In the genomic region with DNA sequence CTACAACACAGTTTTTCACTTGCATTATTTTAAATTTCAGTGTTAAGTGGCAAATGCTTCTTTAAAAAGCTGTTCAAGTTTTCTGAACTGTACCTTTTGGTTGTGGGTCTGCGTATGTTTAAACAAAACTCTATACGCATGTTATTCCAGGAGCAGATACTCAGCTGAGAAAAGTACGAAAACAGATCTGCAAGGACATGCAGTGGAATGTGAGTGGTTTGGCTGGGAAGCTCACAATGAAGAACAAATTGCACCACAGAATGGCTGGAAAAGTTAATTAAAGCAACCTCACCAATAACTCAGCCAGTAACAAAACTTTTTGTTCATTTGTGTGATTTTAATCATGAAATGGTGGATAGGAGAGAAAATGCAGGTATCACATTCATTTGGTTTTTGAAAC, we compare ENCODE assay signal across 28 cellular contexts. TPM values are rescaled to one million over a fixed set of nuclear protein-coding genes. Genes with fewer than 3 reads are reported as not detected.
DNase-seq lines count a peak whose midpoint lies in the region; ATAC-seq and TF ChIP-seq lines count a peak whose summit lies in the region.
"Had no signal": no experiment of that assay in that cellular context is flagged by ENCODE, and none has a peak within 500 bp of the region (broad histone marks: within the 10 kb centered on the region; RNA-seq: fewer than 3 reads in every experiment).

No MANE protein-coding gene starts in this region.

- H3K4me1 Mint-ChIP-seq in GM23338: peaks cover 88% of the 10 kb centered on the region
- H3K4me1 Mint-ChIP-seq in naive thymus-derived CD8-positive, alpha-beta T cell: no peaks in the 10 kb centered on the region
- H3K4me1 Mint-ChIP-seq: activated CD4-positive, alpha-beta T cell treated with anti-CD3 and anti-CD28 coated beads for 36 hours; stimulated activated naive CD8-positive, alpha-beta T cell treated with anti-CD3 and anti-CD28 coated beads, Interleukin-15, amount 100 ng/mL, for 72 hours; T-cell had no signal

- H3K9me3 Mint-ChIP-seq in GM23338: no peaks in the 10 kb centered on the region
- peaks cover 0 to 4% (median 0%) of the 10 kb centered on the region in 9 donors for H3K9me3 Mint-ChIP-seq in naive thymus-derived CD8-positive, alpha-beta T cell
- H3K9me3 Mint-ChIP-seq: activated T-cell treated with anti-CD3 and anti-CD28 coated beads, Interleukin-2, amount 50 U/mL, for 72 hours; neural crest cell; stimulated activated naive CD8-positive, alpha-beta T cell treated with anti-CD3 and anti-CD28 coated beads, Interleukin-15, amount 100 ng/mL, for 72 hours had no signal

- H3K9me2 ChIP-seq in GM23338 (ENCODE audit: insufficient read depth): no peaks in the 10 kb centered on the region

- no peak overlapping the region for H2AFZ ChIP-seq in GM23338

- WGBS in suprapubic skin: 28% methylated on average over 3 of the region's 3 CpGs
- 64% methylated on average over 3 of the region's 3 CpGs for WGBS in right lobe of liver (ENCODE audit: insufficient coverage, low coverage, low lambda C conversion rate, missing lambda C conversion rate)

- DNase-seq in GM23338 (ENCODE audit: low spot score): no peak
- DNase-seq in choroid plexus epithelial cell (ENCODE audit: low read depth): peak; percentile 35
- DNase-seq in left kidney (ENCODE audit: low read depth, low spot score): peak; percentile 39
- DNase-seq in suprapubic skin (ENCODE audit: low spot score in 2 of 2): no peak
- DNase-seq in NCI-H146 (lab: John Stamatoyannopoulos, UW): no peak
- DNase-seq in naive thymus-derived CD8-positive, alpha-beta T cell: no peak
- no peak for DNase-seq in NCI-H2227 (lab: John Stamatoyannopoulos, UW; ENCODE audit: unreplicated experiment)
- no peak for DNase-seq in right lobe of liver
- DNase-seq: ACHN; activated CD4-positive, alpha-beta T cell treated with anti-CD3 and anti-CD28 coated beads for 36 hours; activated naive CD4-positive, alpha-beta T cell treated with anti-CD3 and anti-CD28 coated beads, Interleukin-2, amount 50 U/mL, for 16 hours; activated T-cell treated with anti-CD3 and anti-CD28 coated beads, Interleukin-2, amount 50 U/mL, for 72 hours; glutamatergic neuron; Kasumi-1; left lung; NCI-H1930; NCI-H446; OCI-M1; psoas muscle; SHP77 treated with DMSO at 0.1 percent for 48 hours; stimulated activated CD4-positive, alpha-beta T cell treated with anti-CD3 and anti-CD28 coated beads, Interleukin-4, amount 100 ng/mL, for 4 hours; stimulated activated naive CD8-positive, alpha-beta T cell treated with anti-CD3 and anti-CD28 coated beads, Interleukin-15, amount 100 ng/mL, for 72 hours; T-cell had no signal

- H3K9me3 ChIP-seq in suprapubic skin (no peaks in the 10 kb centered on the region), right lobe of liver (no peaks in the 10 kb centered on the region)
- H3K9me3 ChIP-seq: ascending aorta, esophagus muscularis mucosa, left lung, psoas muscle, upper lobe of left lung had no signal

- TF ChIP-seq EP300 in suprapubic skin (IDR thresholded peaks at IDR 0.05): no peak

- H3K4me1 ChIP-seq in GM23338 (ENCODE audit: insufficient read depth): peaks cover 61% of the 10 kb centered on the region
- peaks cover 59% of the 10 kb centered on the region for H3K4me1 ChIP-seq in suprapubic skin
- H3K4me1 ChIP-seq in right lobe of liver: no peaks in the 10 kb centered on the region
- H3K4me1 ChIP-seq: ascending aorta, left lung, psoas muscle, upper lobe of left lung had no signal

- TF ChIP-seq POLR2A in suprapubic skin (IDR thresholded peaks at IDR 0.05) (no peak), right lobe of liver (IDR thresholded peaks at IDR 0.05) (no peak)

- H3K4me3 Mint-ChIP-seq in GM23338: no peak overlapping the region
- H3K4me3 Mint-ChIP-seq in naive thymus-derived CD8-positive, alpha-beta T cell: no peak overlapping the region
- H3K4me3 Mint-ChIP-seq: activated CD4-positive, alpha-beta T cell treated with anti-CD3 and anti-CD28 coated beads for 36 hours; activated T-cell treated with anti-CD3 and anti-CD28 coated beads, Interleukin-2, amount 50 U/mL, for 72 hours; neural crest cell; stimulated activated naive CD8-positive, alpha-beta T cell treated with anti-CD3 and anti-CD28 coated beads, Interleukin-15, amount 100 ng/mL, for 72 hours; T-cell had no signal

- peak overlapping the region; percentile 80; the same call in 1 of the 2 replicates for H3K27ac Mint-ChIP-seq in GM23338
- no peak overlapping the region for H3K27ac Mint-ChIP-seq in naive thymus-derived CD8-positive, alpha-beta T cell
- H3K27ac Mint-ChIP-seq: activated CD4-positive, alpha-beta T cell treated with anti-CD3 and anti-CD28 coated beads for 36 hours; activated T-cell treated with anti-CD3 and anti-CD28 coated beads, Interleukin-2, amount 50 U/mL, for 72 hours; stimulated activated naive CD8-positive, alpha-beta T cell treated with anti-CD3 and anti-CD28 coated beads, Interleukin-15, amount 100 ng/mL, for 72 hours; T-cell had no signal

- H4K20me1 ChIP-seq in GM23338 (replicated peaks; ENCODE audit: insufficient read depth): no peaks in the 10 kb centered on the region

- no peak for ATAC-seq in GM23338
- no peak for ATAC-seq in naive thymus-derived CD8-positive, alpha-beta T cell
- no peak for ATAC-seq in right lobe of liver
- ATAC-seq: activated CD4-positive, alpha-beta T cell treated with anti-CD3 and anti-CD28 coated beads for 36 hours; activated T-cell treated with anti-CD3 and anti-CD28 coated beads, Interleukin-2, amount 50 U/mL, for 72 hours; left lung; stimulated activated naive CD8-positive, alpha-beta T cell treated with anti-CD3 and anti-CD28 coated beads, Interleukin-15, amount 100 ng/mL, for 72 hours; T-cell had no signal

- H3K27ac ChIP-seq in GM23338 (ENCODE audit: low read depth) (no peak overlapping the region), suprapubic skin (peak overlapping the region; percentile 76), right lobe of liver (no peak overlapping the region)
- H3K27ac ChIP-seq: ascending aorta, C4-2B, esophagus muscularis mucosa, left lung, psoas muscle, upper lobe of left lung had no signal

- H3K27me3 ChIP-seq in GM23338 (ENCODE audit: insufficient read depth): no peaks in the 10 kb centered on the region
- no peaks in the 10 kb centered on the region for H3K27me3 ChIP-seq in suprapubic skin
- H3K27me3 ChIP-seq in right lobe of liver: no peaks in the 10 kb centered on the region
- H3K27me3 ChIP-seq: ascending aorta, esophagus muscularis mucosa, left lung, upper lobe of left lung had no signal

- H3K27me3 Mint-ChIP-seq in GM23338 (ENCODE audit: insufficient read depth, low read depth, poor library complexity): peaks cover 3% of the 10 kb centered on the region
- peaks cover 0 to 16% (median 5%) of the 10 kb centered on the region in 5 donors for H3K27me3 Mint-ChIP-seq in naive thymus-derived CD8-positive, alpha-beta T cell

- peaks cover 25% of the 10 kb centered on the region for H3K79me2 ChIP-seq in GM23338 (replicated peaks; ENCODE audit: insufficient read depth)

- H3K36me3 ChIP-seq in GM23338 (ENCODE audit: insufficient read depth) (no peaks in the 10 kb centered on the region), suprapubic skin (no peaks in the 10 kb centered on the region), right lobe of liver (no peaks in the 10 kb centered on the region)
- H3K36me3 ChIP-seq: left lung had no signal

- H3K4me2 ChIP-seq in GM23338: no peak overlapping the region

- POLR2A ChIA-PET in naive thymus-derived CD8-positive, alpha-beta T cell (lab: Charles Lee): no interaction called here

- H3K36me3 Mint-ChIP-seq in GM23338 (ENCODE audit: low read depth): peaks cover 10% of the 10 kb centered on the region; the same call in 2 of the 3 replicates
- H3K36me3 Mint-ChIP-seq in naive thymus-derived CD8-positive, alpha-beta T cell: no peaks in the 10 kb centered on the region
- H3K36me3 Mint-ChIP-seq: T-cell had no signal

- no peak overlapping the region for H3K4me3 ChIP-seq in GM23338
- no peak overlapping the region for H3K4me3 ChIP-seq in choroid plexus epithelial cell (ENCODE audit: low read depth, low read length)
- H3K4me3 ChIP-seq in suprapubic skin: peak overlapping the region; percentile 9
- no peak overlapping the region for H3K4me3 ChIP-seq in right lobe of liver
- H3K4me3 ChIP-seq: ascending aorta, esophagus muscularis mucosa, left lung, psoas muscle, upper lobe of left lung had no signal

- TF ChIP-seq CTCF in GM23338 (conservative IDR thresholded peaks at IDR 0.05; ENCODE audit: low read depth in 2 of 2): no peak
- TF ChIP-seq CTCF in choroid plexus epithelial cell (conservative IDR thresholded peaks at IDR 0.05; ENCODE audit: low read depth, low read length): no peak
- no peak for TF ChIP-seq CTCF in suprapubic skin (IDR thresholded peaks at IDR 0.05)
- no peak for TF ChIP-seq CTCF in right lobe of liver (IDR thresholded peaks at IDR 0.05)

- intact Hi-C loops in right lobe of liver (cut with DNase I): no loop called here

- peaks cover 7% of the 10 kb centered on the region; the same call in 1 of the 2 replicates for H3F3A ChIP-seq in GM23338 (replicated peaks; ENCODE audit: low read depth)

TF ChIP-seq in GM23338, 12 proteins besides CTCF, POLR2A, EP300 and RAD21 (continues in another document):
- no peak for TF ChIP-seq ZNF114 (CRISPR knock-in tag; IDR thresholded peaks at IDR 0.05)

RNA-seq across cellular contexts. Expression of a gene that starts 17.6 kb away (rescaled TPM):
- 17.0 and 17.9 TPM in 2 replicates for total RNA-seq in GM23338 (2014; rRNA removed; shearing (Covaris generic))
- 16.1 and 23.5 TPM in 2 replicates for polyA plus RNA-seq in GM23338 (2016; fragmentation: Nextera tagmentation; extraction: Ambion mirVana)
- total RNA-seq in suprapubic skin (10 to 100 TPM; 23.1 to 41.3 (median 24.6) TPM), right lobe of liver (under 1 TPM; 0.12 to 0.95 (median 0.21) TPM)
- total RNA-seq in naive thymus-derived CD8-positive, alpha-beta T cell: not detected
- polyA plus RNA-seq in naive thymus-derived CD8-positive, alpha-beta T cell: not detected

Comparison
In these comparisons a context has a peak if more than half of its experiments do, and no peak if none do; other contexts are left out.
1. DNase-seq: peak in choroid plexus epithelial cell (single experiment) and left kidney (single experiment); none in GM23338 (single experiment), suprapubic skin (0 of 2), NCI-H146 (single experiment), naive thymus-derived CD8-positive, alpha-beta T cell (0 of 10), NCI-H2227 (single experiment) and right lobe of liver (0 of 3).